In genomic region chr15:80709542-80709941, GRCh38 we compare ENCODE assay signal across 15 cellular contexts. TPM values are rescaled to one million over a fixed set of nuclear protein-coding genes. Genes with fewer than 3 reads are reported as not detected.
A peak's percentile ranks its signal among the peaks of the same experiment; 100 is the strongest.
DNase-seq lines count a peak whose midpoint lies in the region; ATAC-seq, FAIRE-seq and TF ChIP-seq lines count a peak whose summit lies in the region.
"Had no signal": no experiment of that assay in that cellular context is flagged by ENCODE, and none has a peak within 500 bp of the region (broad histone marks: within the 10 kb centered on the region; RNA-seq: fewer than 3 reads in every experiment).

No MANE protein-coding gene starts in this region.

- TF ChIP-seq CTCF in bronchial epithelial cell (IDR thresholded peaks at IDR 0.05; ENCODE audit: insufficient read depth, low read length, severe bottlenecking), result no peak

- no peak overlapping the region for H3K4me3 ChIP-seq in bronchial epithelial cell (ENCODE audit: low read depth, low read length)

- peak; percentile 50 for FAIRE-seq in bronchial epithelial cell (lab: Jason Lieb, UNC)
- FAIRE-seq: D721Med, HTR-8/SVneo had no signal

- peaks cover 3% of the 10 kb centered on the region for H3K36me3 ChIP-seq in bronchial epithelial cell (ENCODE audit: control insufficient read depth, insufficient read depth, low read length)

- DNase-seq in COLO668 (lab: John Stamatoyannopoulos, UW; ENCODE audit: unreplicated experiment) (peak; percentile 67), NCI-H2029 treated with DMSO at 0.1 percent for 48 hours (lab: John Stamatoyannopoulos, UW) (peak; percentile 73), bronchial epithelial cell (ENCODE audit: low read depth) (peak; percentile 86), mucosa of gallbladder (ENCODE audit: low spot score) (peak; percentile 69), foreskin melanocyte (no peak), SKM-1 treated with dmso at 0.1 percent for 144 hours (lab: John Stamatoyannopoulos, UW; ENCODE audit: unreplicated experiment) (no peak)
- DNase-seq in stimulated activated naive CD4-positive, alpha-beta T cell treated with Interleukin-2 at 50 U/mL for 16 hours (lab: John Stamatoyannopoulos, UW), result no peak
- DNase-seq: activated CD4-positive, alpha-beta memory T cell treated with anti-CD3 and anti-CD28 coated beads, Interleukin-2, amount 10 ng/mL, durations not matched to agents 7 days and 5 days; cerebellar nuclear complex; islet precursor cell; stimulated activated CD4-positive, alpha-beta T cell treated with anti-CD3 and anti-CD28 coated beads, Interleukin-15, amount 100 ng/mL, for 24 hours; substantia nigra had no signal

- no peak for ATAC-seq in HG03025 (IDR thresholded peaks at IDR 0.05; ENCODE audit: low FRiP score, unreplicated experiment)

- no peaks in the 10 kb centered on the region for H3K27me3 ChIP-seq in bronchial epithelial cell (ENCODE audit: control insufficient read depth, insufficient read depth, low read length)

RNA-seq across cellular contexts. Expression of gene ABHD17C, which starts 14.4 kb away (rescaled TPM):
- total RNA-seq in bronchial epithelial cell, result 25.9 and 30.5 TPM in 2 replicates
- 11.2 TPM for total RNA-seq in mucosa of gallbladder

Comparison
In these comparisons a context has a peak if more than half of its experiments do, and no peak if none do; other contexts are left out.
1. DNase-seq: peak in COLO668 (single experiment), NCI-H2029 treated with DMSO at 0.1 percent for 48 hours (single experiment), bronchial epithelial cell (single experiment) and mucosa of gallbladder (single experiment); none in stimulated activated naive CD4-positive, alpha-beta T cell treated with Interleukin-2 at 50 U/mL for 16 hours (single experiment), foreskin melanocyte (single experiment) and SKM-1 treated with dmso at 0.1 percent for 144 hours (single experiment).